In genomic region chr1:191296-192049, GRCh38 we compare ENCODE assay signal across 8 cellular contexts.
DNase-seq lines count a peak whose midpoint lies in the region; ATAC-seq and TF ChIP-seq lines count a peak whose summit lies in the region.
"Not testable (repeated sequence)": the region's sequence is repeated elsewhere in the genome, so short reads cannot be mapped to it uniquely, and the experiment has no call there.

No MANE protein-coding gene starts in this region.

- DNase-seq in KBM-7 (peak; percentile 8), body of pancreas (peak; percentile 10 to 23 (median 12)), fibroblast of villous mesenchyme (ENCODE audit: low read depth) (peak; percentile 0), islet precursor cell (peak; percentile 49), neural crest cell (ENCODE audit: low read depth, low spot score) (peak; percentile 11), stomach (peak; percentile 30)
- DNase-seq in activated CD4-positive, alpha-beta memory T cell treated with anti-CD3 and anti-CD28 coated beads for 36 hours = peak; percentile 34

- H3K27ac ChIP-seq in BLaER1, body of pancreas, stomach: not testable (repeated sequence)

- TF ChIP-seq CTCF in body of pancreas (IDR thresholded peaks at IDR 0.05); fibroblast of villous mesenchyme (IDR thresholded peaks at IDR 0.05; ENCODE audit: insufficient read depth, low read depth, low read length); neural crest cell (conservative IDR thresholded peaks at IDR 0.05); stomach (IDR thresholded peaks at IDR 0.05): not testable (repeated sequence)

- H3K4me3 Mint-ChIP-seq in activated CD4-positive, alpha-beta memory T cell treated with anti-CD3 and anti-CD28 coated beads for 36 hours = not testable (repeated sequence)
- peak overlapping the region; percentile 3 for H3K4me3 Mint-ChIP-seq in neural crest cell

- not testable (repeated sequence) for H3K4me1 Mint-ChIP-seq in activated CD4-positive, alpha-beta memory T cell treated with anti-CD3 and anti-CD28 coated beads for 36 hours (ENCODE audit: low read depth); neural crest cell

- 73 to 80% methylated on average over 14 to 17 of the region's 19 CpGs for WGBS in body of pancreas, 2 donors
- WGBS in stomach, 5 donors = 57 to 76% (median 67%) methylated on average over 12 to 17 of the region's 19 CpGs

- not testable (repeated sequence) for ATAC-seq in body of pancreas

- intact Hi-C loops in activated CD4-positive, alpha-beta memory T cell treated with anti-CD3 and anti-CD28 coated beads for 36 hours (cut with micrococcal nuclease); body of pancreas (cut with DNase I); stomach (cut with DNase I; ENCODE audit: low total_unique reads): not testable (repeated sequence)

- not testable (repeated sequence) for H3K4me1 ChIP-seq in BLaER1, body of pancreas, stomach

- 0 out of 2 replicates have a peak overlapping the region, but pooled peaks have one; percentile 17 for H3K4me2 ChIP-seq in BLaER1

- H4K20me1 ChIP-seq in BLaER1 = not testable (repeated sequence)

- not testable (repeated sequence) for H3K27me3 ChIP-seq in BLaER1, body of pancreas, stomach

- not testable (repeated sequence) for H3K27me3 Mint-ChIP-seq in activated CD4-positive, alpha-beta memory T cell treated with anti-CD3 and anti-CD28 coated beads for 36 hours; neural crest cell (ENCODE audit: low read depth)

- H3K9ac ChIP-seq in BLaER1 = 0 out of 2 replicates have a peak overlapping the region, but pooled peaks have one; percentile 29

- TF ChIP-seq EP300 in stomach (IDR thresholded peaks at IDR 0.05) = not testable (repeated sequence)

- in situ Hi-C loops in KBM-7 (cut with MboI; ENCODE audit: low pct_unique_long_range_greater_than_20kb, low sequenced_read_pairs) = not testable (repeated sequence)

- not testable (repeated sequence) for H3K9me3 ChIP-seq in BLaER1, body of pancreas, stomach

- not testable (repeated sequence) for H3K36me3 Mint-ChIP-seq in activated CD4-positive, alpha-beta memory T cell treated with anti-CD3 and anti-CD28 coated beads for 36 hours; neural crest cell (ENCODE audit: low read depth)

- not testable (repeated sequence) for H3K27ac Mint-ChIP-seq in activated CD4-positive, alpha-beta memory T cell treated with anti-CD3 and anti-CD28 coated beads for 36 hours
- H3K27ac Mint-ChIP-seq in neural crest cell (ENCODE audit: unreplicated experiment) = peak overlapping the region; percentile 90

- not testable (repeated sequence) for H3K9me3 Mint-ChIP-seq in activated CD4-positive, alpha-beta memory T cell treated with anti-CD3 and anti-CD28 coated beads for 36 hours; neural crest cell

- not testable (repeated sequence) for TF ChIP-seq POLR2A in body of pancreas (IDR thresholded peaks at IDR 0.05); stomach (IDR thresholded peaks at IDR 0.05)

- H3K36me3 ChIP-seq in BLaER1 (peaks cover 10% of the 10 kb centered on the region), stomach (peaks cover 5 to 15% (median 10%) of the 10 kb centered on the region in 4 donors)
- not testable (repeated sequence) for H3K36me3 ChIP-seq in body of pancreas (replicated peaks in 1 of 2; ENCODE audit: insufficient read depth in 1 of 2, low read depth in 2 of 2)

- H3K4me3 ChIP-seq in BLaER1; body of pancreas; fibroblast of villous mesenchyme (ENCODE audit: low read depth, low read length); stomach: not testable (repeated sequence)

- POLR2A ChIA-PET in activated CD4-positive, alpha-beta memory T cell treated with anti-CD3 and anti-CD28 coated beads for 36 hours (lab: Charles Lee) = not testable (repeated sequence)

- CTCF ChIA-PET in activated CD4-positive, alpha-beta memory T cell treated with anti-CD3 and anti-CD28 coated beads for 36 hours (lab: Charles Lee) = not testable (repeated sequence)
